Comparison of ENCODE assay signal across 8 cellular contexts in the genomic region with DNA sequence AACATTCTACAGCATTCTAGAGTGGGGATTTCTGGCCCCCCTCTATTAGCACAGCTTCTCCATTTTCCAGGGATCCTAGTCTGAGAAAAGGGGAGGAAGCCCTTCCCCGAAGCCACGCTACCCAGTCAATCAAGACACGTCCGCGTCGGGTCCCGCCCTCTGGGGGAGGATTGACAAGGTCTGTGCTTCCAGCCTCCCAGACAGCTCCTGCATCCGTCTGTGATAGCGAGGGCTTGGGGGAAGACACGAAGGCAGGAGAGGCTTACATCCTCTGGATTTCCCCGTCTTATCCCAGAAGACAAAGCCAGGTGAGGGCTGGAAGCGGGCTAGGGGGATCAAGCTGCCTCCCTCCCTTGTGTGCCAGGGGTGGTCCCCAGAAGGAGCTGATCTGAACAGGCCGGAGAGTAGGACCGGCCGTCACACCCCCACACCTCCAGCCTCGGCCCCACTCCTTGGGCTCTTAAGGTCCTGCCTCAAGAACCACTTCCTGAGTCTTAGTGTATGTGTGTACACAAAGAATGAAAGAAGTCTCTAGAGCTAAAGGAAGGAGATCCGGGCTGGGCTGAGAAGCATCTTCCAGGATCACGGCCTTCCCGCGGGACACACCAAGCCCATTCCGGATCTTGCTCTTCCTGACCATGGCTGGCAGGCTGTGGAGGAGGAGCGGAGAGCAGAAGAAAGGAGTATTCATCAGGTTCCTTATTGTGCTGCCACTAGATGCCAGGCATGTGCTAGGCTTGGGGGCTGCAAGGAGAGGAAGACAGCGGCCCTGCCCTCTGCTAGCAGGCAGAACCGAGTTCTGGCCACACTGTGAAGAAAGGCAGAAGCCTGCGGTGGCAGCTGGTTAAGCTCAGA. TPM values are rescaled to one million over a fixed set of nuclear protein-coding genes. Genes with fewer than 3 reads are reported as not detected.
DNase-seq lines count a peak whose midpoint lies in the region; ATAC-seq and TF ChIP-seq lines count a peak whose summit lies in the region.

No MANE protein-coding gene starts in this region.

- no peaks in the 10 kb centered on the region for H3K27me3 ChIP-seq in HUES6 (ENCODE audit: control insufficient read depth, insufficient read depth, low read length)
- H3K27me3 ChIP-seq in OCI-LY3 (ENCODE audit: low read depth, low read length) = no peaks in the 10 kb centered on the region
- H3K27me3 ChIP-seq in suprapubic skin = no peaks in the 10 kb centered on the region

- DNase-seq in DMS79 (lab: John Stamatoyannopoulos, UW) = peak; percentile 55
- peak; percentile 43 for DNase-seq in activated T-helper 2 cell treated with anti-CD3 and anti-CD28 coated beads, Interferon-gamma antibody, Interleukin-2, Interleukin-4, amounts not matched to agents 10 μg/mL and 5 μg/mL and 100 μg/mL, durations not matched to agents 14 hours and 24 hours and 36 hours (ENCODE audit: low spot score)
- DNase-seq in fibroblast of mammary gland (ENCODE audit: low read depth) = peak; percentile 94
- peak; percentile 36 for DNase-seq in naive B cell
- peak; percentile 95 to 96 for DNase-seq in suprapubic skin (ENCODE audit: low spot score in 2 of 2)

- no peaks in the 10 kb centered on the region for H3K27me3 Mint-ChIP-seq in activated T-helper 2 cell treated with anti-CD3 and anti-CD28 coated beads, Interferon-gamma antibody, Interleukin-2, Interleukin-4, amounts not matched to agents 10 μg/mL and 5 μg/mL and 100 μg/mL, durations not matched to agents 14 hours and 24 hours and 36 hours (ENCODE audit: low read depth)
- no peaks in the 10 kb centered on the region for H3K27me3 Mint-ChIP-seq in naive B cell

- TF ChIP-seq POLR2A in suprapubic skin (IDR thresholded peaks at IDR 0.05) = no peak

- ATAC-seq in GM21515 (IDR thresholded peaks at IDR 0.05; ENCODE audit: unreplicated experiment) (peak; percentile 54), naive B cell (ENCODE audit: low read depth in 2 of 2) (peak; percentile 46 to 57)

- peaks cover 13% of the 10 kb centered on the region for H3K79me2 ChIP-seq in OCI-LY3 (ENCODE audit: low read length)

- peak overlapping the region; percentile 96 for H3K9ac ChIP-seq in HUES6 (ENCODE audit: low read length)
- H3K9ac ChIP-seq in OCI-LY3 (ENCODE audit: low read length) = peak overlapping the region; percentile 88

- WGBS in suprapubic skin = 3% methylated on average over 17 of the region's 25 CpGs

- intact Hi-C loops in activated T-helper 2 cell treated with anti-CD3 and anti-CD28 coated beads, Interferon-gamma antibody, Interleukin-2, Interleukin-4, amounts not matched to agents 10 μg/mL and 5 μg/mL and 100 μg/mL, durations not matched to agents 14 hours and 24 hours and 36 hours (cut with micrococcal nuclease) = loop anchor here (1.0 to 2.0 kb wide), 4 partner anchors 8 to 87 kb away; partner anchors contain the start of genes BLOC1S1, GDF11 and SARNP

- H3K4me1 Mint-ChIP-seq in activated T-helper 2 cell treated with anti-CD3 and anti-CD28 coated beads, Interferon-gamma antibody, Interleukin-2, Interleukin-4, amounts not matched to agents 10 μg/mL and 5 μg/mL and 100 μg/mL, durations not matched to agents 14 hours and 24 hours and 36 hours (ENCODE audit: low read depth) = peaks cover 27% of the 10 kb centered on the region
- H3K4me1 Mint-ChIP-seq in naive B cell = peaks cover 32 to 52% (median 46%) of the 10 kb centered on the region in 3 donors

- no peaks in the 10 kb centered on the region for H3K9me3 ChIP-seq in HUES6 (ENCODE audit: control insufficient read depth, insufficient read depth, low read depth, low read length)
- H3K9me3 ChIP-seq in OCI-LY3 (ENCODE audit: insufficient read depth, low read length) = no peaks in the 10 kb centered on the region
- no peaks in the 10 kb centered on the region for H3K9me3 ChIP-seq in suprapubic skin

- peak overlapping the region; percentile 97 for H3K4me3 ChIP-seq in HUES6 (ENCODE audit: low read depth, low read length)
- H3K4me3 ChIP-seq in OCI-LY3 (ENCODE audit: low read length) = peak overlapping the region; percentile 87
- peak overlapping the region; percentile 68 for H3K4me3 ChIP-seq in fibroblast of mammary gland (ENCODE audit: control insufficient read depth, low read depth, low read length)
- peak overlapping the region; percentile 65 for H3K4me3 ChIP-seq in suprapubic skin

- H3K4me1 ChIP-seq in HUES6 (ENCODE audit: control insufficient read depth, insufficient read depth, low read length) (peaks cover 19% of the 10 kb centered on the region; the same call in 1 of the 2 replicates), OCI-LY3 (ENCODE audit: low read length) (peaks cover 15% of the 10 kb centered on the region), suprapubic skin (peaks cover 47% of the 10 kb centered on the region)

- peak overlapping the region; percentile 91 for H3K27ac Mint-ChIP-seq in activated T-helper 2 cell treated with anti-CD3 and anti-CD28 coated beads, Interferon-gamma antibody, Interleukin-2, Interleukin-4, amounts not matched to agents 10 μg/mL and 5 μg/mL and 100 μg/mL, durations not matched to agents 14 hours and 24 hours and 36 hours
- peak overlapping the region; percentile 74 to 95 (median 88) for H3K27ac Mint-ChIP-seq in naive B cell

- peak overlapping the region; percentile 93 for H3K4me2 ChIP-seq in OCI-LY3 (ENCODE audit: low read length)

- peaks cover 19% of the 10 kb centered on the region for H3K36me3 Mint-ChIP-seq in activated T-helper 2 cell treated with anti-CD3 and anti-CD28 coated beads, Interferon-gamma antibody, Interleukin-2, Interleukin-4, amounts not matched to agents 10 μg/mL and 5 μg/mL and 100 μg/mL, durations not matched to agents 14 hours and 24 hours and 36 hours (ENCODE audit: low read depth)
- H3K36me3 Mint-ChIP-seq in naive B cell = no peaks in the 10 kb centered on the region

- TF ChIP-seq EP300 in suprapubic skin (IDR thresholded peaks at IDR 0.05) = no peak

- no peaks in the 10 kb centered on the region for H3K9me3 Mint-ChIP-seq in activated T-helper 2 cell treated with anti-CD3 and anti-CD28 coated beads, Interferon-gamma antibody, Interleukin-2, Interleukin-4, amounts not matched to agents 10 μg/mL and 5 μg/mL and 100 μg/mL, durations not matched to agents 14 hours and 24 hours and 36 hours
- no peaks in the 10 kb centered on the region for H3K9me3 Mint-ChIP-seq in naive B cell

- peak overlapping the region; percentile 85 for H3K4me3 Mint-ChIP-seq in activated T-helper 2 cell treated with anti-CD3 and anti-CD28 coated beads, Interferon-gamma antibody, Interleukin-2, Interleukin-4, amounts not matched to agents 10 μg/mL and 5 μg/mL and 100 μg/mL, durations not matched to agents 14 hours and 24 hours and 36 hours (ENCODE audit: low read depth)
- H3K4me3 Mint-ChIP-seq in naive B cell = peak overlapping the region; percentile 88 to 97 (median 92)

- peak overlapping the region; percentile 56; the same call in 1 of the 2 replicates for H2AFZ ChIP-seq in OCI-LY3 (ENCODE audit: low read depth, low read length)

- H4K20me1 ChIP-seq in OCI-LY3 (ENCODE audit: insufficient read depth, low read length) = no peaks in the 10 kb centered on the region

- H3K27ac ChIP-seq in HUES6 (ENCODE audit: low read depth, low read length) (peak overlapping the region; percentile 86), OCI-LY3 (ENCODE audit: low read length) (peak overlapping the region; percentile 14; the same call in 1 of the 2 replicates), suprapubic skin (peak overlapping the region; percentile 98)

- TF ChIP-seq CTCF in OCI-LY3 (IDR thresholded peaks at IDR 0.05; ENCODE audit: low read depth, low read length) (peak; percentile 7; the same call in 1 of the 2 replicates), fibroblast of mammary gland (conservative IDR thresholded peaks at IDR 0.05; ENCODE audit: control insufficient read depth, insufficient read depth, low read depth, low read length) (no peak), suprapubic skin (IDR thresholded peaks at IDR 0.05) (no peak)

- H3K36me3 ChIP-seq in HUES6 (ENCODE audit: control insufficient read depth, insufficient read depth, low read length) (peaks cover 24% of the 10 kb centered on the region), OCI-LY3 (replicated peaks; ENCODE audit: low read depth, low read length) (peaks cover 2% of the 10 kb centered on the region), suprapubic skin (peaks cover 20% of the 10 kb centered on the region)

RNA-seq across cellular contexts. Expression of gene CD63, which starts 1.0 kb away (rescaled TPM):
- 230 and 236 TPM in 2 replicates for total RNA-seq in activated T-helper 2 cell treated with anti-CD3 and anti-CD28 coated beads, Interferon-gamma antibody, Interleukin-2, Interleukin-4, amounts not matched to agents 10 μg/mL and 5 μg/mL and 100 μg/mL, durations not matched to agents 14 hours and 24 hours and 36 hours
- 100 to 1,000 TPM; 115 to 150 (median 142) TPM for polyA plus RNA-seq in naive B cell (ENCODE audit: low read depth in 6 of 6)
- total RNA-seq in suprapubic skin = 100 to 1,000 TPM; 176 to 303 (median 193) TPM

RNA-seq across cellular contexts. Expression of gene RDH5, which starts 9.6 kb away (rescaled TPM):
- 6.5 and 8.1 TPM in 2 replicates for total RNA-seq in activated T-helper 2 cell treated with anti-CD3 and anti-CD28 coated beads, Interferon-gamma antibody, Interleukin-2, Interleukin-4, amounts not matched to agents 10 μg/mL and 5 μg/mL and 100 μg/mL, durations not matched to agents 14 hours and 24 hours and 36 hours
- 1 to 10 TPM in 3 of 6 donors, under 1 TPM in 2, not detected in 1; 0.61 to 3.1 (median 1.3) TPM for polyA plus RNA-seq in naive B cell (ENCODE audit: low read depth in 6 of 6)
- 10 to 100 TPM in 2 of 4 donors, 1 to 10 TPM in 2; 5.7 to 15.3 (median 9.5) TPM for total RNA-seq in suprapubic skin

RNA-seq across cellular contexts. Expression of gene GDF11, which starts 13.1 kb away (rescaled TPM):
- total RNA-seq in activated T-helper 2 cell treated with anti-CD3 and anti-CD28 coated beads, Interferon-gamma antibody, Interleukin-2, Interleukin-4, amounts not matched to agents 10 μg/mL and 5 μg/mL and 100 μg/mL, durations not matched to agents 14 hours and 24 hours and 36 hours = 15.3 and 15.4 TPM in 2 replicates
- 1 to 10 TPM in 3 of 6 donors, under 1 TPM in 3; 0.40 to 1.4 (median 0.83) TPM for polyA plus RNA-seq in naive B cell (ENCODE audit: low read depth in 6 of 6)
- total RNA-seq in suprapubic skin = 1 to 10 TPM in 3 of 4 donors, under 1 TPM in 1; 0.68 to 3.8 (median 2.0) TPM

RNA-seq across cellular contexts. Expression of gene BLOC1S1, which starts 14.0 kb away (rescaled TPM):
- 72.3 and 73.9 TPM in 2 replicates for total RNA-seq in activated T-helper 2 cell treated with anti-CD3 and anti-CD28 coated beads, Interferon-gamma antibody, Interleukin-2, Interleukin-4, amounts not matched to agents 10 μg/mL and 5 μg/mL and 100 μg/mL, durations not matched to agents 14 hours and 24 hours and 36 hours
- 100 to 1,000 TPM; 152 to 259 (median 180) TPM for polyA plus RNA-seq in naive B cell (ENCODE audit: low read depth in 6 of 6)
- total RNA-seq in suprapubic skin = 100 to 1,000 TPM in 3 of 4 donors, 10 to 100 TPM in 1; 92.7 to 166 (median 139) TPM

RNA-seq across cellular contexts. Expression of gene ITGA7, which starts 22.1 kb away (rescaled TPM):
- 0.94 and 1.9 TPM in 2 replicates for total RNA-seq in activated T-helper 2 cell treated with anti-CD3 and anti-CD28 coated beads, Interferon-gamma antibody, Interleukin-2, Interleukin-4, amounts not matched to agents 10 μg/mL and 5 μg/mL and 100 μg/mL, durations not matched to agents 14 hours and 24 hours and 36 hours
- under 1 TPM in 2 of 6 donors, not detected in 4; 0.14 to 0.36 TPM for polyA plus RNA-seq in naive B cell (ENCODE audit: low read depth in 6 of 6)
- total RNA-seq in suprapubic skin = 10 to 100 TPM in 3 of 4 donors, 1 to 10 TPM in 1; 9.5 to 20.6 (median 15.8) TPM

Comparison
In these comparisons a context has a peak if more than half of its experiments do, and no peak if none do; other contexts are left out.
1. Peak in every context shown above with its lines: DNase-seq, ATAC-seq, H3K4me3 ChIP-seq and H3K27ac ChIP-seq.
2. DNase-seq: peak in every context shown above with its lines; median percentile 96 in suprapubic skin; 94 in fibroblast of mammary gland; 55 in DMS79; 43 in activated T-helper 2 cell treated with anti-CD3 and anti-CD28 coated beads, Interferon-gamma antibody, Interleukin-2, Interleukin-4, amounts not matched to agents 10 μg/mL and 5 μg/mL and 100 μg/mL, durations not matched to agents 14 hours and 24 hours and 36 hours; 36 in naive B cell.
3. H3K27ac ChIP-seq: peak in every context shown above with its lines; median percentile 98 in suprapubic skin; 86 in HUES6; 14 in OCI-LY3.